ENCODE assay signal across 12 cellular contexts in the genomic region with DNA sequence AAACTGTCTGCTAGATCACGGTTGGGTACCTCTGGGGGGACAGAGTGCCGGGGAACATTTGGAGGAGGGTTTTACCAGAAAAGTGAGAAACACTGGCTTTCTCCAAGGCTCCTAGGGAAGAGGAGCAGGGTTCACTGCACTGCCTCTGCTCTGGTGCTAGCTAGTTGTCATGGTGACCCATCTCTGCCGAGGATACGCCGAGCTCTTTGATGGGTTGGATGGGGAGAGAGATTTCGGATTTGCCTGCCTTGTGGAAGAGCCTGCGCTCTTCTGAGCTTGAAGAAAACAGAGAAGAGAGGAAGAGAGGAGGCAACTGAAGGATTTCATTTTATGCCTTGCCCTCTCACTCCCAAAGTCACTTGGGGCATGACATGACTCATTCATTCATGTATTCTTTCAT.
"Had no signal": no experiment of that assay in that cellular context is flagged by ENCODE, and none has a peak within 500 bp of the region (broad histone marks: within the 10 kb centered on the region; RNA-seq: fewer than 3 reads in every experiment).

No MANE protein-coding gene starts in this region.

- DNase-seq: activated CD4-positive, alpha-beta T cell treated with anti-CD3 and anti-CD28 coated beads, Interleukin-2, amount 50 U/mL, for 4 hours; activated effector memory CD4-positive, alpha-beta T cell treated with Interleukin-2 at 50 U/mL for 16 hours; activated T-cell treated with anti-CD3 and anti-CD28 coated beads, Interleukin-2, amount 50 U/mL, for 24 hours; lower lobe of right lung; naive thymus-derived CD4-positive, alpha-beta T cell; trophoblast cell had no signal

- H3K36me3 ChIP-seq: lower lobe of right lung, neutrophil had no signal

- FAIRE-seq: frontal cortex had no signal

- H3K27me3 ChIP-seq: neutrophil had no signal

- H3K27ac ChIP-seq: lower lobe of right lung, neutrophil had no signal

- H3K9me3 ChIP-seq: lower lobe of right lung, neutrophil had no signal

- ATAC-seq: activated CD4-positive, CD25-positive, alpha-beta regulatory T cell treated with anti-CD3 and anti-CD28 coated beads, Interleukin-2, amount 50 U/mL, for 24 hours; lower lobe of right lung; naive thymus-derived CD4-positive, alpha-beta T cell; right cardiac atrium; stimulated activated effector memory CD8-positive, alpha-beta T cell treated with anti-CD3 and anti-CD28 coated beads, Interleukin-12 subunit alpha, Interleukin-12 subunit beta, amount 100 ng/mL, for 72 hours had no signal

- H3K4me3 ChIP-seq: lower lobe of right lung, smooth muscle cell had no signal

- H3K4me2 ChIP-seq: smooth muscle cell had no signal
